8 cellular contexts compared by ENCODE assay signal in genomic region chr16:29926675-29927522, GRCh38. TPM values are rescaled to one million over a fixed set of nuclear protein-coding genes. Genes with fewer than 3 reads are reported as not detected.
DNase-seq lines count a peak whose midpoint lies in the region; ATAC-seq and TF ChIP-seq lines count a peak whose summit lies in the region.

No MANE protein-coding gene starts in this region.

- H3K4me3 ChIP-seq in left lung (peak overlapping the region; percentile 99), stomach smooth muscle (ENCODE audit: low read length in 2 of 2) (peak overlapping the region; percentile 74 to 93)

- peak overlapping the region; percentile 97 for H3K27ac ChIP-seq in caudate nucleus (ENCODE audit: low read depth, low read length)
- H3K27ac ChIP-seq in left lung = peak overlapping the region; percentile 84 to 88
- peak overlapping the region; percentile 85 for H3K27ac ChIP-seq in stomach smooth muscle (ENCODE audit: low read length)

- DNase-seq in Right ventricle myocardium inferior (ENCODE audit: missing footprints) (no peak), cardiac septum (ENCODE audit: low spot score) (no peak), NCI-H2227 treated with DMSO at 0.1 percent for 48 hours (lab: John Stamatoyannopoulos, UW) (peak; percentile 53), caudate nucleus (lab: John Stamatoyannopoulos, UW) (peak in 23 of 61 donors; percentile 5 to 72 (median 45)), left lung (no peak)
- DNase-seq in stimulated activated CD4-positive, alpha-beta T cell treated with anti-CD3 and anti-CD28 coated beads, Interleukin-15, amount 100 ng/mL, for 24 hours = no peak

- H3K9me3 ChIP-seq in left lung (no peaks in the 10 kb centered on the region), stomach smooth muscle (ENCODE audit: control insufficient read depth in 2 of 2, low read length in 2 of 2) (no peaks in the 10 kb centered on the region)

- intact Hi-C loops in Right ventricle myocardium inferior (cut with DNase I) (loop anchor here (2.0 kb wide), 1 partner anchor 34 kb away; no protein-coding TSS in a partner anchor), cardiac septum (cut with DNase I) (loop anchor here (5.0 kb wide), 1 partner anchor 70 kb away; the partner anchor contains the start of genes HIRIP3 and INO80E), left lung (cut with DNase I) (loop anchor here (10.0 kb wide), 2 partner anchors 62 to 78 kb away; partner anchors contain the start of gene CDIPT (in 1 of the 2))

- no peak for TF ChIP-seq CTCF in left lung (IDR thresholded peaks at IDR 0.05)

- peaks cover 0 to 14% of the 10 kb centered on the region in 2 donors for H3K36me3 ChIP-seq in left lung
- H3K36me3 ChIP-seq in stomach smooth muscle (ENCODE audit: control insufficient read depth in 2 of 2, insufficient read depth in 2 of 2, low read length in 2 of 2) = peaks cover 0 to 2% of the 10 kb centered on the region in 2 donors

- ATAC-seq in Right ventricle myocardium inferior (peak; percentile 40), left lung (peak; percentile 52), HG03571 (IDR thresholded peaks at IDR 0.05; ENCODE audit: unreplicated experiment) (no peak)

- no peaks in the 10 kb centered on the region for H3K27me3 ChIP-seq in left lung
- H3K27me3 ChIP-seq in stomach smooth muscle (ENCODE audit: control insufficient read depth in 1 of 2, insufficient read depth in 2 of 2, low read length in 2 of 2) = no peaks in the 10 kb centered on the region

- H3K9ac ChIP-seq in stomach smooth muscle (ENCODE audit: low read length in 2 of 2) = peak overlapping the region; percentile 77 to 90

- H3K4me1 ChIP-seq in left lung (peaks cover 7 to 28% of the 10 kb centered on the region in 2 donors), stomach smooth muscle (ENCODE audit: control insufficient read depth, insufficient read depth, low read length) (peaks cover 20% of the 10 kb centered on the region)

RNA-seq across cellular contexts. Expression of gene KCTD13, which starts 0.9 kb away (rescaled TPM):
- 8.0 TPM for total RNA-seq in Right ventricle myocardium inferior
- total RNA-seq in cardiac septum = 10.7 TPM
- 10 to 100 TPM; 14.8 to 20.9 TPM for total RNA-seq in left lung

RNA-seq across cellular contexts. Expression of gene ASPHD1, which starts 26.6 kb away (rescaled TPM):
- total RNA-seq in Right ventricle myocardium inferior (0.19 TPM), cardiac septum (0.38 TPM), left lung (10 to 100 TPM in 1 of 2 donors, 1 to 10 TPM in 1; 3.6 to 15.6 TPM)

RNA-seq across cellular contexts. Expression of gene SEZ6L2, which starts 27.5 kb away (rescaled TPM):
- total RNA-seq in Right ventricle myocardium inferior (0.43 TPM), cardiac septum (1.2 TPM), left lung (10 to 100 TPM in 1 of 2 donors, 1 to 10 TPM in 1; 7.7 to 30.2 TPM)

RNA-seq across cellular contexts. Expression of gene TMEM219, which starts 35.0 kb away (rescaled TPM):
- total RNA-seq in Right ventricle myocardium inferior (74.4 TPM), cardiac septum (66.4 TPM), left lung (100 to 1,000 TPM; 122 to 154 TPM)

RNA-seq across cellular contexts. Expression of gene TAOK2, which starts 46.8 kb away (rescaled TPM):
- 32.7 TPM for total RNA-seq in Right ventricle myocardium inferior
- total RNA-seq in cardiac septum = 38.9 TPM
- 10 to 100 TPM; 61.4 to 64.5 TPM for total RNA-seq in left lung
